In genomic region chr1:15858069-15858670, GRCh38 we compare ENCODE assay signal across 25 cellular contexts. TPM values are rescaled to one million over a fixed set of nuclear protein-coding genes. Genes with fewer than 3 reads are reported as not detected.
DNase-seq lines count a peak whose midpoint lies in the region; ATAC-seq, FAIRE-seq and TF ChIP-seq lines count a peak whose summit lies in the region.
"Had no signal": no experiment of that assay in that cellular context is flagged by ENCODE, and none has a peak within 500 bp of the region (broad histone marks: within the 10 kb centered on the region; RNA-seq: fewer than 3 reads in every experiment).

No MANE protein-coding gene starts in this region.

- H3K27me3 ChIP-seq in suprapubic skin, result no peaks in the 10 kb centered on the region
- H3K27me3 ChIP-seq: BLaER1, breast epithelium, uterus had no signal

- no peaks in the 10 kb centered on the region for H3K27me3 Mint-ChIP-seq in activated naive CD8-positive, alpha-beta T cell treated with anti-CD3 and anti-CD28 coated beads, Interleukin-2, amount 50 U/mL, for 24 hours
- H3K27me3 Mint-ChIP-seq in nephron progenitor cell (ENCODE audit: low read depth, poor library complexity), result peaks cover 3% of the 10 kb centered on the region

- peak overlapping the region; percentile 15 for H3K27ac Mint-ChIP-seq in activated naive CD8-positive, alpha-beta T cell treated with anti-CD3 and anti-CD28 coated beads, Interleukin-2, amount 50 U/mL, for 24 hours
- peak overlapping the region; percentile 81 for H3K27ac Mint-ChIP-seq in nephron progenitor cell

- no peak overlapping the region for H3K27ac ChIP-seq in suprapubic skin
- H3K27ac ChIP-seq: BLaER1, breast epithelium, uterus had no signal

- H3K9me3 Mint-ChIP-seq in activated naive CD8-positive, alpha-beta T cell treated with anti-CD3 and anti-CD28 coated beads, Interleukin-2, amount 50 U/mL, for 24 hours, result no peaks in the 10 kb centered on the region
- peaks cover 11% of the 10 kb centered on the region for H3K9me3 Mint-ChIP-seq in nephron progenitor cell

- DNase-seq in NCI-H510A treated with DMSO at 0.1 percent for 48 hours (lab: John Stamatoyannopoulos, UW) (peak; percentile 41), NCI-H510A (lab: John Stamatoyannopoulos, UW) (no peak), GM12891 (ENCODE audit: insufficient read length, low spot score) (no peak), nephron progenitor cell (no peak), suprapubic skin (ENCODE audit: low spot score in 2 of 2) (no peak), left ventricle myocardium superior (no peak)
- no peak for DNase-seq in activated naive CD8-positive, alpha-beta T cell treated with anti-CD3 and anti-CD28 coated beads, Interleukin-2, amount 50 U/mL, for 24 hours
- DNase-seq: activated CD4-positive, alpha-beta T cell treated with anti-CD3 and anti-CD28 coated beads, Interleukin-2, amount 50 U/mL, for 1 hour; cortex of kidney; DND-41; Karpas-422; NCI-H1105; NCI-H2081 treated with DMSO at 0.1 percent for 48 hours; NCI-H446 treated with DMSO at 0.1 percent for 48 hours; posterior cingulate gyrus; small intestine; stimulated activated CD4-positive, alpha-beta T cell treated with anti-CD3 and anti-CD28 coated beads, Interleukin-4, amount 100 ng/mL, for 1 hour; uterus had no signal

- no peak overlapping the region for H3K4me3 Mint-ChIP-seq in activated naive CD8-positive, alpha-beta T cell treated with anti-CD3 and anti-CD28 coated beads, Interleukin-2, amount 50 U/mL, for 24 hours
- no peak overlapping the region for H3K4me3 Mint-ChIP-seq in nephron progenitor cell

- FAIRE-seq in GM12891 (lab: Jason Lieb, UNC), result peak; percentile 66
- FAIRE-seq: A204.1, endothelial cell of umbilical vein, islet of Langerhans, small intestine, TTC549 had no signal

- H3K36me3 ChIP-seq in suprapubic skin, result no peaks in the 10 kb centered on the region
- H3K36me3 ChIP-seq: breast epithelium, uterus had no signal

- intact Hi-C loops in left ventricle myocardium superior (cut with micrococcal nuclease), result no loop called here

- TF ChIP-seq CTCF in nephron progenitor cell (IDR thresholded peaks at IDR 0.05), result no peak
- no peak for TF ChIP-seq CTCF in suprapubic skin (IDR thresholded peaks at IDR 0.05)

- no peak for ATAC-seq in activated naive CD8-positive, alpha-beta T cell treated with anti-CD3 and anti-CD28 coated beads, Interleukin-2, amount 50 U/mL, for 24 hours
- ATAC-seq in HG03378 (IDR thresholded peaks at IDR 0.05; ENCODE audit: unreplicated experiment) (no peak), left ventricle myocardium superior (no peak)

- H3K36me3 Mint-ChIP-seq in activated naive CD8-positive, alpha-beta T cell treated with anti-CD3 and anti-CD28 coated beads, Interleukin-2, amount 50 U/mL, for 24 hours (ENCODE audit: low read depth), result peaks cover 2% of the 10 kb centered on the region
- peaks cover 32% of the 10 kb centered on the region for H3K36me3 Mint-ChIP-seq in nephron progenitor cell (ENCODE audit: low read depth)

- no peaks in the 10 kb centered on the region for H3K9me3 ChIP-seq in suprapubic skin
- H3K9me3 ChIP-seq: BLaER1, breast epithelium, uterus had no signal

- H3K4me1 ChIP-seq in suprapubic skin, result peaks cover 11% of the 10 kb centered on the region
- H3K4me1 ChIP-seq: breast epithelium had no signal

- 87% methylated on average over 6 of the region's 6 CpGs for WGBS in suprapubic skin

- TF ChIP-seq EP300 in suprapubic skin (IDR thresholded peaks at IDR 0.05), result no peak

- H3K4me1 Mint-ChIP-seq in activated naive CD8-positive, alpha-beta T cell treated with anti-CD3 and anti-CD28 coated beads, Interleukin-2, amount 50 U/mL, for 24 hours, result peaks cover 32% of the 10 kb centered on the region
- peaks cover 5% of the 10 kb centered on the region for H3K4me1 Mint-ChIP-seq in nephron progenitor cell

- no peak overlapping the region for H3K4me3 ChIP-seq in suprapubic skin
- H3K4me3 ChIP-seq: BLaER1, breast epithelium, uterus had no signal

- TF ChIP-seq POLR2A in GM12891 (IDR thresholded peaks at IDR 0.05; ENCODE audit: low read depth, low read length), result no peak
- no peak for TF ChIP-seq POLR2A in suprapubic skin (IDR thresholded peaks at IDR 0.05)

TF ChIP-seq in GM12891, 5 proteins besides CTCF, POLR2A, EP300 and RAD21:
- TF ChIP-seq POLR2AphosphoS5 (IDR thresholded peaks at IDR 0.05; ENCODE audit: low read depth, low read length), result no peak
- no peak for TF ChIP-seq SPI1 (IDR thresholded peaks at IDR 0.05; ENCODE audit: low read depth, low read length)
- TF ChIP-seq TAF1 (IDR thresholded peaks at IDR 0.05; ENCODE audit: low read depth, low read length), result no peak
- TF ChIP-seq POU2F2 (IDR thresholded peaks at IDR 0.05; ENCODE audit: low read depth, low read length), result no peak
- TF ChIP-seq PAX5 (IDR thresholded peaks at IDR 0.05; ENCODE audit: insufficient read depth, low read length, severe bottlenecking), result no peak
TF ChIP-seq in GM12891: peak in this region for 0.

RNA-seq across cellular contexts. Expression of gene SPEN, which starts 10.7 kb away (rescaled TPM):
- 30.0 TPM for polyA plus RNA-seq in GM12891 (2012; ENCODE audit: low read depth, missing spikeins)
- total RNA-seq in suprapubic skin, result 10 to 100 TPM; 55.0 to 79.7 (median 63.8) TPM
- 20.5 TPM for total RNA-seq in left ventricle myocardium superior

RNA-seq across cellular contexts. Expression of gene UQCRHL, which starts 50.7 kb away (rescaled TPM):
- 4.2 TPM for polyA plus RNA-seq in GM12891 (2012; ENCODE audit: low read depth, missing spikeins)
- total RNA-seq in suprapubic skin (1 to 10 TPM in 2 of 4 donors, under 1 TPM in 2; 0.68 to 3.2 (median 1.3) TPM), left ventricle myocardium superior (6.0 TPM)
